9 cellular contexts compared by ENCODE assay signal in the genomic region with DNA sequence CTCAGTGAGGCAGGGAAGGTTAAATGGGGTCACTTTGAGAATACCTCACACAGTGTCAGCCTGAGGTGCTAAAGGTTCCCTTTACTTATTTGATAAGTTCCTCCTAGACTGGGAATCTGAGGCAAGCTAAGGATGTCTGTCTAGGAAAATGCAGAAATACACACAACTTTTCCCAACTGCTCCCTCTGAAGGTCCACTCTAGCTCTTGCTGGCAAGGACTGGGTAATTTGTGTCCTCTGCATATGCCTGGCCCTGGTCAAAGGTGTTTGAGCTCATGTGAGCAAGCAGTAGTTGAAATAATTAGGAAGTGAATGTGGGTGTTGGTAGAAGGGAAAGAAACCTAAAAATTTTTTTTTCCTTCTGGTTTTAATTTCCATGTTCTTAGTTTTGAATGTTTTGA. TPM values are rescaled to one million over a fixed set of nuclear protein-coding genes. Genes with fewer than 3 reads are reported as not detected.
DNase-seq lines count a peak whose midpoint lies in the region; ATAC-seq and TF ChIP-seq lines count a peak whose summit lies in the region.
"Had no signal": no experiment of that assay in that cellular context is flagged by ENCODE, and none has a peak within 500 bp of the region (broad histone marks: within the 10 kb centered on the region; RNA-seq: fewer than 3 reads in every experiment).

No MANE protein-coding gene starts in this region.

- H3K4me1 ChIP-seq in PC-3 (ENCODE audit: insufficient read depth, low read length): peaks cover 10% of the 10 kb centered on the region

- peak overlapping the region; percentile 27 for H3K4me2 ChIP-seq in PC-3 (ENCODE audit: low read length)

- ATAC-seq in PC-3: peak; percentile 18; the same call in 1 of the 2 replicates
- ATAC-seq in GM18907 (IDR thresholded peaks at IDR 0.05; ENCODE audit: unreplicated experiment): no peak
- ATAC-seq in GM18873 (IDR thresholded peaks at IDR 0.05; ENCODE audit: low FRiP score, unreplicated experiment): no peak

- H3K9ac ChIP-seq in PC-3 (ENCODE audit: low read length): no peak overlapping the region

- POLR2A ChIA-PET in PC-3 (lab: Charles Lee; ENCODE audit: unreplicated experiment): no interaction called here

- H3K27me3 ChIP-seq in PC-3 (ENCODE audit: low read length): no peaks in the 10 kb centered on the region

- intact Hi-C loops in PC-3 (cut with micrococcal nuclease): no loop called here

- H2AFZ ChIP-seq in PC-3 (ENCODE audit: low read length): no peak overlapping the region

- no peaks in the 10 kb centered on the region for H3K9me3 ChIP-seq in PC-3 (ENCODE audit: low read length)

- peaks cover 23% of the 10 kb centered on the region; the same call in 1 of the 2 replicates for H4K20me1 ChIP-seq in PC-3 (ENCODE audit: low read length)

- no peaks in the 10 kb centered on the region for H3K9me2 ChIP-seq in PC-3 (replicated peaks; ENCODE audit: low read length)

- H3K4me3 ChIP-seq in PC-3 (ENCODE audit: low read length) (no peak overlapping the region), retinal pigment epithelial cell (ENCODE audit: low read length) (no peak overlapping the region)

- H3K36me3 ChIP-seq in PC-3 (ENCODE audit: low read depth, low read length): peaks cover 9% of the 10 kb centered on the region

- H3K79me2 ChIP-seq in PC-3 (ENCODE audit: low read length): peaks cover 83% of the 10 kb centered on the region

- no TSS peak for BruUV-seq in PC-3 (replicated peaks; lab: Mats Ljungman, UMichigan)

- H3F3A ChIP-seq in PC-3 (ENCODE audit: low read length, unreplicated experiment): no peaks in the 10 kb centered on the region

- no peak overlapping the region for H3K27ac ChIP-seq in PC-3 (ENCODE audit: low read length)

- DNase-seq in GM03348 (ENCODE audit: low spot score) (peak; percentile 46), PC-3 (no peak), fibroblast of peridontal ligament (ENCODE audit: extremely low read depth) (peak; percentile 59), retinal pigment epithelial cell (ENCODE audit: low read depth) (no peak), SKM-1 treated with dmso at 0.1 percent for 144 hours (lab: John Stamatoyannopoulos, UW; ENCODE audit: unreplicated experiment) (no peak), NCI-H526 (lab: John Stamatoyannopoulos, UW) (no peak)
- DNase-seq: retina had no signal

- no peak for TF ChIP-seq CTCF in PC-3 (conservative IDR thresholded peaks at IDR 0.05; ENCODE audit: low read depth, low read length)
- peak; percentile 54 for TF ChIP-seq CTCF in retinal pigment epithelial cell (conservative IDR thresholded peaks at IDR 0.05; ENCODE audit: low read depth, low read length)

- CTCF ChIA-PET in PC-3 (lab: Charles Lee): no interaction called here

RNA-seq across cellular contexts. Expression of gene TXLNG, which starts 21.3 kb away (rescaled TPM):
- 17.1 and 18.9 TPM in 2 replicates for total RNA-seq in PC-3 (2014; rRNA removed)

Comparison
In these comparisons a context has a peak if more than half of its experiments do, and no peak if none do; other contexts are left out.
1. DNase-seq: peak in GM03348 (single experiment) and fibroblast of peridontal ligament (single experiment); none in PC-3 (single experiment), retinal pigment epithelial cell (single experiment), SKM-1 treated with dmso at 0.1 percent for 144 hours (single experiment) and NCI-H526 (0 of 2).